ENCODE assay signal across 17 cellular contexts in genomic region chr16:49473773-49474172, GRCh38.
DNase-seq lines count a peak whose midpoint lies in the region; ATAC-seq and TF ChIP-seq lines count a peak whose summit lies in the region.
"Had no signal": no experiment of that assay in that cellular context is flagged by ENCODE, and none has a peak within 500 bp of the region (broad histone marks: within the 10 kb centered on the region; RNA-seq: fewer than 3 reads in every experiment).

No MANE protein-coding gene starts in this region.

- TF ChIP-seq POLR2A in sigmoid colon (IDR thresholded peaks at IDR 0.05) (no peak), tibial nerve (IDR thresholded peaks at IDR 0.05) (no peak)

- H3K36me3 ChIP-seq in right atrium auricular region, result no peaks in the 10 kb centered on the region
- H3K36me3 ChIP-seq in sigmoid colon, result no peaks in the 10 kb centered on the region
- no peaks in the 10 kb centered on the region for H3K36me3 ChIP-seq in tibial nerve

- no peak overlapping the region for H3K27ac Mint-ChIP-seq in glutamatergic neuron (ENCODE audit: unreplicated experiment)
- H3K27ac Mint-ChIP-seq: GM23338 had no signal

- ATAC-seq in GM21381 (IDR thresholded peaks at IDR 0.05; ENCODE audit: unreplicated experiment) (no peak), HG02852 (IDR thresholded peaks at IDR 0.05; ENCODE audit: unreplicated experiment) (no peak)
- ATAC-seq: K562 had no signal

- peak; percentile 49 for DNase-seq in cardiac septum (ENCODE audit: low spot score)
- DNase-seq in right atrium auricular region (ENCODE audit: low spot score), result no peak
- peak; percentile 7 for DNase-seq in glutamatergic neuron
- peak; percentile 24 for DNase-seq in sigmoid colon
- no peak for DNase-seq in tibial nerve (ENCODE audit: low spot score in 2 of 2)
- DNase-seq: GF-D8, MV-4-11, NCI-H1417, NCI-H2029, NCI-H446, NCI-H69, OCI-M1 had no signal

- no peak overlapping the region for H3K27ac ChIP-seq in right atrium auricular region
- no peak overlapping the region for H3K27ac ChIP-seq in sigmoid colon
- H3K27ac ChIP-seq in tibial nerve, result no peak overlapping the region
- H3K27ac ChIP-seq: C4-2B had no signal

- no peak overlapping the region for H3K4me3 Mint-ChIP-seq in glutamatergic neuron (ENCODE audit: unreplicated experiment)
- H3K4me3 Mint-ChIP-seq: GM23338 had no signal

- H3K4me1 ChIP-seq in right atrium auricular region, result no peaks in the 10 kb centered on the region
- H3K4me1 ChIP-seq in sigmoid colon, result no peaks in the 10 kb centered on the region
- no peaks in the 10 kb centered on the region for H3K4me1 ChIP-seq in tibial nerve

- peaks cover 3% of the 10 kb centered on the region for H3K9me3 Mint-ChIP-seq in glutamatergic neuron (ENCODE audit: unreplicated experiment)
- H3K9me3 Mint-ChIP-seq: GM23338 had no signal

- no peak for TF ChIP-seq EP300 in sigmoid colon (IDR thresholded peaks at IDR 0.05)
- no peak for TF ChIP-seq EP300 in tibial nerve (IDR thresholded peaks at IDR 0.05)

- intact Hi-C loops in cardiac septum (cut with DNase I), result no loop called here
- intact Hi-C loops in sigmoid colon (cut with DNase I), result no loop called here

- peaks cover 9% of the 10 kb centered on the region for H3K4me1 Mint-ChIP-seq in glutamatergic neuron (ENCODE audit: low read depth, unreplicated experiment)

- H3K4me3 ChIP-seq in right atrium auricular region (no peak overlapping the region), sigmoid colon (no peak overlapping the region), tibial nerve (no peak overlapping the region)
- H3K4me3 ChIP-seq: GM23338, K562 had no signal

- no peaks in the 10 kb centered on the region for H3K36me3 Mint-ChIP-seq in glutamatergic neuron (ENCODE audit: unreplicated experiment)

- no peaks in the 10 kb centered on the region for H3K27me3 ChIP-seq in right atrium auricular region
- no peaks in the 10 kb centered on the region for H3K27me3 ChIP-seq in sigmoid colon
- H3K27me3 ChIP-seq in tibial nerve, result no peaks in the 10 kb centered on the region

- TF ChIP-seq CTCF in right atrium auricular region (IDR thresholded peaks at IDR 0.05) (no peak), glutamatergic neuron (IDR thresholded peaks at IDR 0.05; ENCODE audit: partially characterized antibody, unreplicated experiment) (no peak), sigmoid colon (IDR thresholded peaks at IDR 0.05) (no peak), tibial nerve (IDR thresholded peaks at IDR 0.05) (no peak)

- 67 to 92% methylated on average over 5 of the region's 5 CpGs for WGBS in sigmoid colon, 2 donors
- WGBS in tibial nerve, 2 donors, result 74 to 84% methylated on average over 5 of the region's 5 CpGs

- H3K9me3 ChIP-seq in right atrium auricular region (no peaks in the 10 kb centered on the region), sigmoid colon (no peaks in the 10 kb centered on the region), tibial nerve (no peaks in the 10 kb centered on the region)

- H3K27me3 Mint-ChIP-seq in glutamatergic neuron (ENCODE audit: unreplicated experiment), result peaks cover 7% of the 10 kb centered on the region

Comparison
In these comparisons a context has a peak if more than half of its experiments do, and no peak if none do; other contexts are left out.
1. DNase-seq: peak in cardiac septum (single experiment), glutamatergic neuron (single experiment) and sigmoid colon (single experiment); none in right atrium auricular region (single experiment) and tibial nerve (0 of 2).